ENCODE assay signal across 8 cellular contexts in genomic region chr18:76620326-76620813, GRCh38.
DNase-seq lines count a peak whose midpoint lies in the region; ATAC-seq and TF ChIP-seq lines count a peak whose summit lies in the region.

No MANE protein-coding gene starts in this region.

- POLR2A ChIA-PET in RWPE1 (lab: Yijun Ruan, JAX; ENCODE audit: low non-redundant PET): no interaction called here

- no peaks in the 10 kb centered on the region for H3K36me3 ChIP-seq in iPS-18a (ENCODE audit: control insufficient read depth, low read depth, low read length)

- H3K27me3 ChIP-seq in iPS-18a (ENCODE audit: control insufficient read depth, insufficient read depth, low read length): peaks cover 52% of the 10 kb centered on the region

- H3K4me3 ChIP-seq in iPS-18a (ENCODE audit: low read length): peak overlapping the region; percentile 71

- peak overlapping the region; percentile 61 for H3K27ac ChIP-seq in RWPE1
- peak overlapping the region; percentile 9 for H3K27ac ChIP-seq in iPS-18a (ENCODE audit: low read length)

- TF ChIP-seq CTCF in RWPE1 (conservative IDR thresholded peaks at IDR 0.05; ENCODE audit: low read depth): peak; percentile 49

- intact Hi-C loops in sciatic nerve (cut with DNase I): no loop called here

- H3K9me3 ChIP-seq in iPS-18a (ENCODE audit: control insufficient read depth, low read depth, low read length): no peaks in the 10 kb centered on the region

- in situ Hi-C loops in T47D (cut with HindIII; ENCODE audit: low pct_unique_long_range_greater_than_20kb, low sequenced_read_pairs): no loop called here

- ATAC-seq in GM19328 (IDR thresholded peaks at IDR 0.05; ENCODE audit: unreplicated experiment): peak; percentile 78
- peak; percentile 83 for ATAC-seq in HG03442 (IDR thresholded peaks at IDR 0.05; ENCODE audit: unreplicated experiment)
- ATAC-seq in sciatic nerve: peak; percentile 91

- peaks cover 37% of the 10 kb centered on the region for H3K4me1 ChIP-seq in iPS-18a (ENCODE audit: control insufficient read depth, low read depth, low read length)

- DNase-seq in Ammon's horn (ENCODE audit: low spot score): peak; percentile 75
- DNase-seq in RWPE1 (ENCODE audit: low spot score): no peak
- DNase-seq in T47D (ENCODE audit: low read depth in 1 of 2, low spot score in 1 of 2): peak; percentile 44 to 60
- peak; percentile 82 for DNase-seq in sciatic nerve (ENCODE audit: low spot score)
- no peak for DNase-seq in NCI-H774 (lab: John Stamatoyannopoulos, UW)

- CTCF ChIA-PET in RWPE1 (lab: Yijun Ruan, JAX): interaction anchor here (0.7 kb wide), 1 partner anchor 15 kb away, joined by 3 read pairs; no protein-coding TSS in a partner anchor

- peak overlapping the region; percentile 64 for H3K9ac ChIP-seq in iPS-18a (ENCODE audit: low read length)

Comparison
In these comparisons a context has a peak if more than half of its experiments do, and no peak if none do; other contexts are left out.
1. DNase-seq: peak in Ammon's horn (single experiment), T47D (2 of 2) and sciatic nerve (single experiment); none in RWPE1 (single experiment) and NCI-H774 (single experiment).
2. Peak in every context shown above with its lines, with median percentiles within 50 percentile points of each other: ATAC-seq.